23 cellular contexts compared by ENCODE assay signal in the genomic region with DNA sequence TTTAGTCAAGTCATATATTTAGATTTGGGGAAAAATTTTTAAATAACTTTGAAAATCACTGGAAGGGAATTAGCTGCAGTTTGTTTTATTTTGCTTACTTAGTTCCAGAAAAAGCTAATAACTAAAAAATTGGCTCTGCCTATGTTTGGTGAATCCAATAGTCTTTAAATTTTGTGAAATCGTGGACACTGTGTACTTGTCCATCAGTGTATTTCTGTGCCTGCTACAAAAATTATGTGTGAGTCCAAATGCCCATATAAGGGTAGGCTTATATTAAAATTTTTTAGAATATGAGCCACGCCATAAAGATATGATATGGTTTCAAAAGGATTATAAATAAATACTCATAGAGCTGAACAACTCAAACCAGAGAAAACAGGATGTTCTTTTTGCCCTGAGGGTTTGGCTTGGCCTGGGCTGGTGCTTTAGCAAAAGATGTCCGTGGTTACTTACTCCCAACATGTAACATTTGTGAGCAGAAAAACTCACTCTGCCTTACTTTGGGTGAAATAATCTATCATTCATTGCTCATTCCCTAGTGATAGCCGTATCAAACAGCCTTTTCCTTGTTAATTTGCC.
"Had no signal": no experiment of that assay in that cellular context is flagged by ENCODE, and none has a peak within 500 bp of the region (broad histone marks: within the 10 kb centered on the region; RNA-seq: fewer than 3 reads in every experiment).

No MANE protein-coding gene starts in this region.

- H3K27ac ChIP-seq: ascending aorta, cardiac muscle cell, coronary artery, dorsolateral prefrontal cortex, left ventricle myocardium inferior, neutrophil, sigmoid colon, spleen, transverse colon, VCaP had no signal

- H3K4me1 ChIP-seq: ascending aorta, left ventricle myocardium inferior, sigmoid colon, spleen, testis, transverse colon had no signal

- ATAC-seq: activated T-cell treated with anti-CD3 and anti-CD28 coated beads, Interleukin-2, amount 50 U/mL, for 72 hours had no signal

- H3K9me3 ChIP-seq: ascending aorta, left ventricle myocardium inferior, neutrophil, sigmoid colon, spleen, testis, transverse colon had no signal

- H3K4me3 ChIP-seq: ascending aorta, cardiac muscle cell, coronary artery, dorsolateral prefrontal cortex, left ventricle myocardium inferior, sigmoid colon, spleen, testis, transverse colon had no signal

- H3K36me3 ChIP-seq: ascending aorta, cardiac muscle cell, left ventricle myocardium inferior, neutrophil, sigmoid colon, spleen, transverse colon had no signal

- DNase-seq: activated CD4-positive, alpha-beta T cell treated with anti-CD3 and anti-CD28 coated beads for 4 hours; activated CD4-positive, alpha-beta T cell treated with anti-CD3 and anti-CD28 coated beads, Interleukin-2, amount 50 U/mL, for 4 hours; activated naive CD4-positive, alpha-beta T cell treated with Interleukin-2 at 50 U/mL for 16 hours; activated T-cell treated with anti-CD3 and anti-CD28 coated beads for 4 hours; activated T-cell treated with anti-CD3 and anti-CD28 coated beads, Interleukin-2, amount 50 U/mL, for 72 hours; dorsolateral prefrontal cortex; effector memory CD4-positive, alpha-beta T cell; left ventricle myocardium inferior; naive B cell; nephron progenitor cell; retina; sigmoid colon; spleen; stimulated activated naive CD4-positive, alpha-beta T cell treated with Interleukin-2 at 50 U/mL for 16 hours; testis; transverse colon had no signal

- H3K27me3 ChIP-seq: ascending aorta, cardiac muscle cell, neutrophil, sigmoid colon, spleen, testis, transverse colon had no signal

- FAIRE-seq: frontal cortex, islet of Langerhans had no signal
